39 cellular contexts compared by ENCODE assay signal in genomic region chr2:167126165-167126564, GRCh38.
"Had no signal": no experiment of that assay in that cellular context is flagged by ENCODE, and none has a peak within 500 bp of the region (broad histone marks: within the 10 kb centered on the region; RNA-seq: fewer than 3 reads in every experiment).

No MANE protein-coding gene starts in this region.

- H3K9me3 Mint-ChIP-seq: activated naive CD4-positive, alpha-beta T cell treated with anti-CD3 and anti-CD28 coated beads for 36 hours; activated naive CD4-positive, alpha-beta T cell treated with anti-CD3 and anti-CD28 coated beads, Interleukin-2, amount 10 ng/mL, durations not matched to agents 7 days and 5 days; activated naive CD4-positive, alpha-beta T cell treated with anti-CD3 and anti-CD28 coated beads, Interleukin-2, amount 50 U/mL, for 24 hours; activated naive CD4-positive, alpha-beta T cell treated with anti-CD3 and anti-CD28 coated beads, Interleukin-2, amount 50 U/mL, for 72 hours; activated naive CD8-positive, alpha-beta T cell treated with anti-CD3 and anti-CD28 coated beads for 36 hours; activated naive CD8-positive, alpha-beta T cell treated with anti-CD3 and anti-CD28 coated beads, Interleukin-2, amount 10 ng/mL, durations not matched to agents 7 days and 5 days; activated naive CD8-positive, alpha-beta T cell treated with anti-CD3 and anti-CD28 coated beads, Interleukin-2, amount 50 U/mL, for 24 hours; activated T-cell treated with anti-CD3 and anti-CD28 coated beads, Interleukin-2, amount 50 U/mL, for 24 hours; activated T-cell treated with anti-CD3 and anti-CD28 coated beads, Interleukin-2, amount 50 U/mL, for 4 hours; activated T-cell treated with anti-CD3 and anti-CD28 coated beads, Interleukin-2, amount 50 U/mL, for 72 hours; activated T-helper 1 cell treated with anti-CD3 and anti-CD28 coated beads, Interleukin-12 subunit alpha, Interleukin-12 subunit beta, Interleukin-2, Interleukin-4 antibody, amounts not matched to agents 30 ng/mL and 10 ng/mL and 1 ng/mL, durations not matched to agents 14 hours and 24 hours and 36 hours; activated T-helper 17 cell treated with anti-CD3 and anti-CD28 coated beads, Interleukin-2, amount 50 U/mL, for 72 hours; activated T-helper 2 cell treated with anti-CD3 and anti-CD28 coated beads, Interferon-gamma antibody, Interleukin-2, Interleukin-4, amounts not matched to agents 10 μg/mL and 5 μg/mL and 100 μg/mL, durations not matched to agents 14 hours and 24 hours and 36 hours; brain had no signal

- H3K36me3 Mint-ChIP-seq: activated naive CD4-positive, alpha-beta T cell treated with anti-CD3 and anti-CD28 coated beads, Interleukin-2, amount 10 ng/mL, durations not matched to agents 7 days and 5 days; activated naive CD4-positive, alpha-beta T cell treated with anti-CD3 and anti-CD28 coated beads, Interleukin-2, amount 50 U/mL, for 24 hours; activated naive CD4-positive, alpha-beta T cell treated with anti-CD3 and anti-CD28 coated beads, Interleukin-2, amount 50 U/mL, for 72 hours; activated naive CD8-positive, alpha-beta T cell; activated naive CD8-positive, alpha-beta T cell treated with anti-CD3 and anti-CD28 coated beads for 36 hours; activated naive CD8-positive, alpha-beta T cell treated with anti-CD3 and anti-CD28 coated beads, Interleukin-2, amount 10 ng/mL, durations not matched to agents 7 days and 5 days; brain had no signal

- H3K27ac Mint-ChIP-seq: activated naive CD4-positive, alpha-beta T cell treated with anti-CD3 and anti-CD28 coated beads for 36 hours; activated naive CD4-positive, alpha-beta T cell treated with anti-CD3 and anti-CD28 coated beads, Interleukin-2, amount 10 ng/mL, durations not matched to agents 7 days and 5 days; activated naive CD4-positive, alpha-beta T cell treated with anti-CD3 and anti-CD28 coated beads, Interleukin-2, amount 50 U/mL, for 24 hours; activated naive CD4-positive, alpha-beta T cell treated with anti-CD3 and anti-CD28 coated beads, Interleukin-2, amount 50 U/mL, for 72 hours; activated naive CD8-positive, alpha-beta T cell; activated naive CD8-positive, alpha-beta T cell treated with anti-CD3 and anti-CD28 coated beads for 36 hours; activated naive CD8-positive, alpha-beta T cell treated with anti-CD3 and anti-CD28 coated beads, Interleukin-2, amount 10 ng/mL, durations not matched to agents 7 days and 5 days; activated naive CD8-positive, alpha-beta T cell treated with anti-CD3 and anti-CD28 coated beads, Interleukin-2, amount 50 U/mL, for 24 hours; activated T-cell treated with anti-CD3 and anti-CD28 coated beads, Interleukin-2, amount 50 U/mL, for 24 hours; activated T-cell treated with anti-CD3 and anti-CD28 coated beads, Interleukin-2, amount 50 U/mL, for 72 hours; activated T-helper 1 cell treated with anti-CD3 and anti-CD28 coated beads, Interleukin-12 subunit alpha, Interleukin-12 subunit beta, Interleukin-2, Interleukin-4 antibody, amounts not matched to agents 30 ng/mL and 10 ng/mL and 1 ng/mL, durations not matched to agents 14 hours and 24 hours and 36 hours; activated T-helper 17 cell treated with anti-CD3 and anti-CD28 coated beads, Interleukin-2, amount 50 U/mL, for 72 hours; activated T-helper 2 cell treated with anti-CD3 and anti-CD28 coated beads, Interferon-gamma antibody, Interleukin-2, Interleukin-4, amounts not matched to agents 10 μg/mL and 5 μg/mL and 100 μg/mL, durations not matched to agents 14 hours and 24 hours and 36 hours; brain had no signal

- H3K4me1 Mint-ChIP-seq: activated naive CD4-positive, alpha-beta T cell treated with anti-CD3 and anti-CD28 coated beads, Interleukin-2, amount 10 ng/mL, durations not matched to agents 7 days and 5 days; activated naive CD4-positive, alpha-beta T cell treated with anti-CD3 and anti-CD28 coated beads, Interleukin-2, amount 50 U/mL, for 24 hours; activated naive CD8-positive, alpha-beta T cell treated with anti-CD3 and anti-CD28 coated beads for 36 hours; activated naive CD8-positive, alpha-beta T cell treated with anti-CD3 and anti-CD28 coated beads, Interleukin-2, amount 10 ng/mL, durations not matched to agents 7 days and 5 days; activated naive CD8-positive, alpha-beta T cell treated with anti-CD3 and anti-CD28 coated beads, Interleukin-2, amount 50 U/mL, for 24 hours; activated T-helper 17 cell treated with anti-CD3 and anti-CD28 coated beads, Interleukin-2, amount 50 U/mL, for 72 hours; brain; central memory CD8-positive, alpha-beta T cell had no signal

- H3K36me3 ChIP-seq: adrenal gland, ascending aorta, brain microvascular endothelial cell, breast epithelium, cardiac muscle cell had no signal

- FAIRE-seq: bronchial epithelial cell had no signal

- ATAC-seq: activated naive CD4-positive, alpha-beta T cell treated with anti-CD3 and anti-CD28 coated beads, Interleukin-2, amount 50 U/mL, for 72 hours; activated naive CD8-positive, alpha-beta T cell treated with anti-CD3 and anti-CD28 coated beads, Interleukin-2, amount 50 U/mL, for 24 hours; activated T-cell treated with anti-CD3 and anti-CD28 coated beads, Interleukin-2, amount 50 U/mL, for 4 hours; activated T-cell treated with anti-CD3 and anti-CD28 coated beads, Interleukin-2, amount 50 U/mL, for 72 hours; activated T-helper 17 cell treated with anti-CD3 and anti-CD28 coated beads, Interleukin-2, amount 50 U/mL, for 72 hours had no signal

- H3K27me3 Mint-ChIP-seq: activated naive CD4-positive, alpha-beta T cell treated with anti-CD3 and anti-CD28 coated beads, Interleukin-2, amount 10 ng/mL, durations not matched to agents 7 days and 5 days; activated naive CD4-positive, alpha-beta T cell treated with anti-CD3 and anti-CD28 coated beads, Interleukin-2, amount 50 U/mL, for 24 hours; activated naive CD8-positive, alpha-beta T cell treated with anti-CD3 and anti-CD28 coated beads for 36 hours; activated naive CD8-positive, alpha-beta T cell treated with anti-CD3 and anti-CD28 coated beads, Interleukin-2, amount 10 ng/mL, durations not matched to agents 7 days and 5 days; activated naive CD8-positive, alpha-beta T cell treated with anti-CD3 and anti-CD28 coated beads, Interleukin-2, amount 50 U/mL, for 24 hours; activated T-cell treated with anti-CD3 and anti-CD28 coated beads, Interleukin-2, amount 50 U/mL, for 24 hours; activated T-helper 17 cell treated with anti-CD3 and anti-CD28 coated beads, Interleukin-2, amount 50 U/mL, for 72 hours; central memory CD8-positive, alpha-beta T cell had no signal

- H3K27me3 ChIP-seq: adrenal gland, ascending aorta, brain microvascular endothelial cell, breast epithelium, cardiac muscle cell had no signal

- H3K27ac ChIP-seq: adrenal gland, ascending aorta, brain microvascular endothelial cell, breast epithelium, cardiac muscle cell had no signal

- H3K4me3 Mint-ChIP-seq: activated naive CD4-positive, alpha-beta T cell treated with anti-CD3 and anti-CD28 coated beads for 36 hours; activated naive CD4-positive, alpha-beta T cell treated with anti-CD3 and anti-CD28 coated beads, Interleukin-2, amount 10 ng/mL, durations not matched to agents 7 days and 5 days; activated naive CD4-positive, alpha-beta T cell treated with anti-CD3 and anti-CD28 coated beads, Interleukin-2, amount 50 U/mL, for 24 hours; activated naive CD8-positive, alpha-beta T cell; activated naive CD8-positive, alpha-beta T cell treated with anti-CD3 and anti-CD28 coated beads for 36 hours; activated naive CD8-positive, alpha-beta T cell treated with anti-CD3 and anti-CD28 coated beads, Interleukin-2, amount 10 ng/mL, durations not matched to agents 7 days and 5 days; activated naive CD8-positive, alpha-beta T cell treated with anti-CD3 and anti-CD28 coated beads, Interleukin-2, amount 50 U/mL, for 24 hours; activated T-cell treated with anti-CD3 and anti-CD28 coated beads, Interleukin-2, amount 50 U/mL, for 24 hours; activated T-cell treated with anti-CD3 and anti-CD28 coated beads, Interleukin-2, amount 50 U/mL, for 4 hours; activated T-cell treated with anti-CD3 and anti-CD28 coated beads, Interleukin-2, amount 50 U/mL, for 72 hours; activated T-helper 1 cell treated with anti-CD3 and anti-CD28 coated beads, Interleukin-12 subunit alpha, Interleukin-12 subunit beta, Interleukin-2, Interleukin-4 antibody, amounts not matched to agents 30 ng/mL and 10 ng/mL and 1 ng/mL, durations not matched to agents 14 hours and 24 hours and 36 hours; activated T-helper 17 cell treated with anti-CD3 and anti-CD28 coated beads, Interleukin-2, amount 50 U/mL, for 72 hours; brain; central memory CD8-positive, alpha-beta T cell had no signal

- DNase-seq: activated effector memory CD4-positive, alpha-beta T cell treated with anti-CD3 and anti-CD28 coated beads, Interleukin-2, amount 50 U/mL, for 16 hours; activated effector memory CD4-positive, alpha-beta T cell treated with Interleukin-2 at 50 U/mL for 16 hours; activated gamma-delta T cell; activated gamma-delta T cell treated with Interleukin-2 at 50 U/mL for 16 hours; activated naive CD4-positive, alpha-beta T cell; activated naive CD4-positive, alpha-beta T cell treated with anti-CD3 and anti-CD28 coated beads for 36 hours; activated naive CD4-positive, alpha-beta T cell treated with anti-CD3 and anti-CD28 coated beads, Interleukin-2, amount 10 ng/mL, durations not matched to agents 7 days and 5 days; activated naive CD4-positive, alpha-beta T cell treated with anti-CD3 and anti-CD28 coated beads, Interleukin-2, amount 50 U/mL, for 16 hours; activated naive CD4-positive, alpha-beta T cell treated with Interleukin-2 at 50 U/mL for 16 hours; activated naive CD8-positive, alpha-beta T cell treated with anti-CD3 and anti-CD28 coated beads for 36 hours; activated naive CD8-positive, alpha-beta T cell treated with anti-CD3 and anti-CD28 coated beads, Interleukin-2, amount 10 ng/mL, durations not matched to agents 7 days and 5 days; activated naive CD8-positive, alpha-beta T cell treated with anti-CD3 and anti-CD28 coated beads, Interleukin-2, amount 50 U/mL, for 24 hours; activated T-cell treated with anti-CD3 and anti-CD28 coated beads for 4 hours; activated T-cell treated with anti-CD3 and anti-CD28 coated beads, Interleukin-2, amount 50 U/mL, for 1 hour; activated T-cell treated with anti-CD3 and anti-CD28 coated beads, Interleukin-2, amount 50 U/mL, for 24 hours; activated T-cell treated with anti-CD3 and anti-CD28 coated beads, Interleukin-2, amount 50 U/mL, for 4 hours; activated T-cell treated with anti-CD3 and anti-CD28 coated beads, Interleukin-2, amount 50 U/mL, for 48 hours; activated T-cell treated with anti-CD3 and anti-CD28 coated beads, Interleukin-2, amount 50 U/mL, for 72 hours; adrenal gland; amniotic stem cell; amygdala; anterior cingulate cortex; aorta; brain microvascular endothelial cell; caudate nucleus; central memory CD4-positive, alpha-beta T cell; cerebellar nuclear complex had no signal

- H3K4me1 ChIP-seq: adrenal gland, ascending aorta, breast epithelium had no signal

- H3K4me3 ChIP-seq: adrenal gland, ascending aorta, breast epithelium, cardiac muscle cell had no signal

- H3K9me3 ChIP-seq: adrenal gland, ascending aorta, breast epithelium had no signal
